ENCODE assay signal across 17 cellular contexts in genomic region chr5:116885825-116886224, GRCh38.
A peak's percentile ranks its signal among the peaks of the same experiment; 100 is the strongest.
DNase-seq lines count a peak whose midpoint lies in the region; ATAC-seq and TF ChIP-seq lines count a peak whose summit lies in the region.
"Had no signal": no experiment of that assay in that cellular context is flagged by ENCODE, and none has a peak within 500 bp of the region (broad histone marks: within the 10 kb centered on the region; RNA-seq: fewer than 3 reads in every experiment).

No MANE protein-coding gene starts in this region.

- POLR2A ChIA-PET in GM10248 (lab: Yijun Ruan, JAX), result no interaction called here

- no peak overlapping the region for H3K27ac Mint-ChIP-seq in immature natural killer cell
- H3K27ac Mint-ChIP-seq: activated CD8-positive, alpha-beta T cell treated with anti-CD3 and anti-CD28 coated beads, Interleukin-2, amount 10 ng/mL, durations not matched to agents 7 days and 5 days; CD4-positive, alpha-beta T cell had no signal

- H3K27me3 ChIP-seq in body of pancreas, result no peaks in the 10 kb centered on the region

- no peak overlapping the region for H3K4me3 Mint-ChIP-seq in immature natural killer cell
- H3K4me3 Mint-ChIP-seq: activated CD8-positive, alpha-beta T cell treated with anti-CD3 and anti-CD28 coated beads, Interleukin-2, amount 10 ng/mL, durations not matched to agents 7 days and 5 days; CD4-positive, alpha-beta T cell had no signal

- H3K9me3 ChIP-seq in body of pancreas, result no peaks in the 10 kb centered on the region
- H3K9me3 ChIP-seq: A549 had no signal

- no peak for TF ChIP-seq POLR2A in body of pancreas (IDR thresholded peaks at IDR 0.05)

- CTCF ChIA-PET in GM10248 (lab: Yijun Ruan, JAX), result interaction anchor here (0.6 to 2.0 kb wide), 5 partner anchors 13 to 328 kb away, joined by 3 to 6 read pairs (median 3); no protein-coding TSS in a partner anchor

- no peak overlapping the region for H3K4me3 ChIP-seq in body of pancreas
- H3K4me3 ChIP-seq: A549, coronary artery had no signal

- H3K36me3 ChIP-seq in body of pancreas (replicated peaks in 1 of 2; ENCODE audit: insufficient read depth in 1 of 2, low read depth in 2 of 2), result no peaks in the 10 kb centered on the region

- H3K9me3 Mint-ChIP-seq in immature natural killer cell, result peaks cover 0 to 11% (median 7%) of the 10 kb centered on the region in 6 donors
- H3K9me3 Mint-ChIP-seq: CD4-positive, alpha-beta T cell had no signal

- H3K4me1 ChIP-seq in body of pancreas, result no peaks in the 10 kb centered on the region
- H3K4me1 ChIP-seq: A549 had no signal

- H3K27ac ChIP-seq in body of pancreas, result no peak overlapping the region
- H3K27ac ChIP-seq: A549, coronary artery had no signal

- H3K27me3 Mint-ChIP-seq in immature natural killer cell (ENCODE audit: low read depth in 3 of 3), result no peaks in the 10 kb centered on the region
- H3K27me3 Mint-ChIP-seq: CD4-positive, alpha-beta T cell had no signal

- DNase-seq in activated effector memory CD4-positive, alpha-beta T cell treated with Interleukin-2 at 50 U/mL for 16 hours, result no peak
- no peak for DNase-seq in body of pancreas
- no peak for DNase-seq in immature natural killer cell
- no peak for DNase-seq in GM10248 (ENCODE audit: extremely low spot score)
- DNase-seq: activated CD8-positive, alpha-beta T cell treated with anti-CD3 and anti-CD28 coated beads, Interleukin-2, amount 10 ng/mL, durations not matched to agents 7 days and 5 days; CD4-positive, alpha-beta T cell; H7; head of caudate nucleus; NCI-H526; stimulated activated naive CD4-positive, alpha-beta T cell had no signal

- no peaks in the 10 kb centered on the region for H3K4me1 Mint-ChIP-seq in immature natural killer cell

- TF ChIP-seq CTCF in body of pancreas (IDR thresholded peaks at IDR 0.05), result no peak
- no peak for TF ChIP-seq CTCF in GM10248 (IDR thresholded peaks at IDR 0.05; ENCODE audit: control extremely low read depth, extremely low read depth, low read depth, missing control alignments)

- ATAC-seq in GM18502 (IDR thresholded peaks at IDR 0.05; ENCODE audit: poor library complexity, unreplicated experiment) (peak; percentile 63), GM19395 (IDR thresholded peaks at IDR 0.05; ENCODE audit: unreplicated experiment) (peak; percentile 54), HG02623 (IDR thresholded peaks at IDR 0.05; ENCODE audit: unreplicated experiment) (peak; percentile 75), HG03159 (IDR thresholded peaks at IDR 0.05; ENCODE audit: unreplicated experiment) (peak; percentile 53), body of pancreas (no peak)
- ATAC-seq: A549; activated CD8-positive, alpha-beta T cell treated with anti-CD3 and anti-CD28 coated beads, Interleukin-2, amount 10 ng/mL, durations not matched to agents 7 days and 5 days; Panc1 had no signal

- no peaks in the 10 kb centered on the region for H3K36me3 Mint-ChIP-seq in immature natural killer cell

- intact Hi-C loops in body of pancreas (cut with DNase I), result no loop called here
